16 cellular contexts compared by ENCODE assay signal in the genomic region with DNA sequence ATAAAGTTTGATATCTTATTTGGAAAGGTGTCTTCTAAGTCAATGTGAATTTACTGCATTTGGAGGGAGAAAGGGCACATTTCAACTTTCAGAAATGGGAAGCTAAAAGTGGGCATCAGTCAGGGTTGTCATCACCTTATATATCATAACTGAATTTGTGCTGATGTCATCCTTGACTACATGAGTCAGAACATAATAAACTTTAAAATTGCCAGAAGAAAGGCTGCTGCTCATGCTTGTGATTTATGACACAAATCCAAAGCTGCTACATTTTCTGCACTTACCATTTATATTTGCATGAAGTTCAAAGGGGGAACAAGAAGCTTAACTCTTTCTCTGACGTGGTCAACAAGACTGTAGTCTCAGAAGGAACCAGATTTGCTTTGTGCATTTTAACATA.
DNase-seq lines count a peak whose midpoint lies in the region; ATAC-seq and TF ChIP-seq lines count a peak whose summit lies in the region.
"Had no signal": no experiment of that assay in that cellular context is flagged by ENCODE, and none has a peak within 500 bp of the region (broad histone marks: within the 10 kb centered on the region; RNA-seq: fewer than 3 reads in every experiment).

No MANE protein-coding gene starts in this region.

- H3K9me3 ChIP-seq in HEK293 (ENCODE audit: control insufficient read depth, insufficient read depth, low read depth, low read length) = no peaks in the 10 kb centered on the region
- H3K9me3 ChIP-seq in PC-3 (ENCODE audit: low read length) = no peaks in the 10 kb centered on the region
- no peaks in the 10 kb centered on the region for H3K9me3 ChIP-seq in CD8-positive, alpha-beta T cell (ENCODE audit: low read length)
- H3K9me3 ChIP-seq: SJCRH30 had no signal

- TF ChIP-seq CTCF in HEK293 (tag by site-specific recombination; IDR thresholded peaks at IDR 0.05) (no peak), PC-3 (conservative IDR thresholded peaks at IDR 0.05; ENCODE audit: low read depth, low read length) (no peak)
- TF ChIP-seq CTCF in CD8-positive, alpha-beta T cell (IDR thresholded peaks at IDR 0.05) = no peak

- no peak for DNase-seq in activated CD4-positive, alpha-beta T cell treated with anti-CD3 and anti-CD28 coated beads for 36 hours
- no peak for DNase-seq in activated CD4-positive, alpha-beta T cell treated with anti-CD3 and anti-CD28 coated beads for 48 hours
- peak; percentile 25 for DNase-seq in PC-3
- DNase-seq in stimulated activated effector memory CD8-positive, alpha-beta T cell treated with anti-CD3 and anti-CD28 coated beads, Interleukin-12 subunit alpha, Interleukin-12 subunit beta, amount 100 ng/mL, for 72 hours (ENCODE audit: low spot score in 2 of 2) = no peak
- no peak for DNase-seq in CD8-positive, alpha-beta T cell
- DNase-seq in stimulated activated naive CD4-positive, alpha-beta T cell (lab: John Stamatoyannopoulos, UW) = no peak
- DNase-seq: ACHN; CD4-positive, alpha-beta memory T cell; Karpas-422; NCI-H1694; NCI-H774; SJCRH30 had no signal

- POLR2A ChIA-PET in activated CD4-positive, alpha-beta T cell treated with anti-CD3 and anti-CD28 coated beads for 36 hours (lab: Charles Lee) = no interaction called here
- POLR2A ChIA-PET in HEK293 (lab: Yijun Ruan, JAX) = no interaction called here
- POLR2A ChIA-PET in PC-3 (lab: Charles Lee; ENCODE audit: unreplicated experiment) = no interaction called here
- POLR2A ChIA-PET in CD8-positive, alpha-beta T cell (lab: Charles Lee) = no interaction called here

- peaks cover 4% of the 10 kb centered on the region for H3K4me1 Mint-ChIP-seq in activated CD4-positive, alpha-beta T cell treated with anti-CD3 and anti-CD28 coated beads for 36 hours
- no peaks in the 10 kb centered on the region for H3K4me1 Mint-ChIP-seq in stimulated activated effector memory CD8-positive, alpha-beta T cell treated with anti-CD3 and anti-CD28 coated beads, Interleukin-12 subunit alpha, Interleukin-12 subunit beta, amount 100 ng/mL, for 72 hours
- no peaks in the 10 kb centered on the region for H3K4me1 Mint-ChIP-seq in CD8-positive, alpha-beta T cell (ENCODE audit: low read depth)
- H3K4me1 Mint-ChIP-seq: B cell; CD4-positive, alpha-beta memory T cell; GM23338 had no signal

- H3K4me3 ChIP-seq in HEK293 (ENCODE audit: low read depth, low read length) (no peak overlapping the region), PC-3 (ENCODE audit: low read length) (no peak overlapping the region)
- no peak overlapping the region for H3K4me3 ChIP-seq in CD8-positive, alpha-beta T cell (ENCODE audit: low read depth, low read length)
- H3K4me3 ChIP-seq: GM23338, SJCRH30 had no signal

- BruUV-seq in PC-3 (replicated peaks; lab: Mats Ljungman, UMichigan) = no TSS peak

- no peaks in the 10 kb centered on the region for H3K9me2 ChIP-seq in PC-3 (replicated peaks; ENCODE audit: low read length)

- H3K79me2 ChIP-seq in PC-3 (ENCODE audit: low read length) = no peaks in the 10 kb centered on the region

- H4K20me1 ChIP-seq in PC-3 (ENCODE audit: low read length) = no peaks in the 10 kb centered on the region

- H3K9ac ChIP-seq in PC-3 (ENCODE audit: low read length) = no peak overlapping the region

- H3F3A ChIP-seq in PC-3 (ENCODE audit: low read length, unreplicated experiment) = no peaks in the 10 kb centered on the region

- peak; percentile 78 for ATAC-seq in activated CD4-positive, alpha-beta T cell treated with anti-CD3 and anti-CD28 coated beads for 36 hours
- ATAC-seq in PC-3 = no peak
- peak; percentile 40 for ATAC-seq in stimulated activated effector memory CD8-positive, alpha-beta T cell treated with anti-CD3 and anti-CD28 coated beads, Interleukin-12 subunit alpha, Interleukin-12 subunit beta, amount 100 ng/mL, for 72 hours
- ATAC-seq in CD8-positive, alpha-beta T cell = no peak
- ATAC-seq: GM23338 had no signal

- H3K27ac Mint-ChIP-seq in activated CD4-positive, alpha-beta T cell treated with anti-CD3 and anti-CD28 coated beads for 36 hours = no peak overlapping the region
- no peak overlapping the region for H3K27ac Mint-ChIP-seq in stimulated activated effector memory CD8-positive, alpha-beta T cell treated with anti-CD3 and anti-CD28 coated beads, Interleukin-12 subunit alpha, Interleukin-12 subunit beta, amount 100 ng/mL, for 72 hours
- no peak overlapping the region for H3K27ac Mint-ChIP-seq in CD8-positive, alpha-beta T cell
- H3K27ac Mint-ChIP-seq: B cell, GM23338 had no signal

- no peaks in the 10 kb centered on the region for H3K36me3 Mint-ChIP-seq in activated CD4-positive, alpha-beta T cell treated with anti-CD3 and anti-CD28 coated beads for 36 hours (ENCODE audit: low read depth)
- H3K36me3 Mint-ChIP-seq in stimulated activated effector memory CD8-positive, alpha-beta T cell treated with anti-CD3 and anti-CD28 coated beads, Interleukin-12 subunit alpha, Interleukin-12 subunit beta, amount 100 ng/mL, for 72 hours = no peaks in the 10 kb centered on the region
- H3K36me3 Mint-ChIP-seq in CD8-positive, alpha-beta T cell = no peaks in the 10 kb centered on the region
- H3K36me3 Mint-ChIP-seq: CD4-positive, alpha-beta memory T cell had no signal

- no peaks in the 10 kb centered on the region for H3K36me3 ChIP-seq in HEK293 (ENCODE audit: control insufficient read depth in 2 of 2, insufficient read depth in 1 of 2, low read length in 2 of 2)
- no peaks in the 10 kb centered on the region for H3K36me3 ChIP-seq in PC-3 (ENCODE audit: low read depth, low read length)
- no peaks in the 10 kb centered on the region for H3K36me3 ChIP-seq in CD8-positive, alpha-beta T cell (ENCODE audit: insufficient read depth, low read length)
- H3K36me3 ChIP-seq: SJCRH30 had no signal

- H3K4me1 ChIP-seq in HEK293 (ENCODE audit: control insufficient read depth, insufficient read depth, low read length) (no peaks in the 10 kb centered on the region), PC-3 (ENCODE audit: insufficient read depth, low read length) (no peaks in the 10 kb centered on the region)
- H3K4me1 ChIP-seq in CD8-positive, alpha-beta T cell (ENCODE audit: insufficient read depth, low read length) = no peaks in the 10 kb centered on the region
- H3K4me1 ChIP-seq: SJCRH30 had no signal

- H3K27me3 Mint-ChIP-seq in activated CD4-positive, alpha-beta T cell treated with anti-CD3 and anti-CD28 coated beads for 36 hours = peaks cover 4% of the 10 kb centered on the region
- peaks cover 3% of the 10 kb centered on the region for H3K27me3 Mint-ChIP-seq in CD8-positive, alpha-beta T cell (ENCODE audit: low read depth)

- H3K9me3 Mint-ChIP-seq in activated CD4-positive, alpha-beta T cell treated with anti-CD3 and anti-CD28 coated beads for 36 hours (ENCODE audit: low read depth) = no peaks in the 10 kb centered on the region
- H3K9me3 Mint-ChIP-seq in stimulated activated effector memory CD8-positive, alpha-beta T cell treated with anti-CD3 and anti-CD28 coated beads, Interleukin-12 subunit alpha, Interleukin-12 subunit beta, amount 100 ng/mL, for 72 hours = no peaks in the 10 kb centered on the region
- peaks cover 5% of the 10 kb centered on the region for H3K9me3 Mint-ChIP-seq in CD8-positive, alpha-beta T cell
- H3K9me3 Mint-ChIP-seq: GM23338 had no signal

- intact Hi-C loops in activated CD4-positive, alpha-beta T cell treated with anti-CD3 and anti-CD28 coated beads for 36 hours (cut with DNase I, micrococcal nuclease) = no loop called here
- intact Hi-C loops in PC-3 (cut with micrococcal nuclease) = no loop called here
- intact Hi-C loops in CD8-positive, alpha-beta T cell (cut with DNase I, micrococcal nuclease) = no loop called here

- H3K4me3 Mint-ChIP-seq in activated CD4-positive, alpha-beta T cell treated with anti-CD3 and anti-CD28 coated beads for 36 hours = no peak overlapping the region
- H3K4me3 Mint-ChIP-seq in stimulated activated effector memory CD8-positive, alpha-beta T cell treated with anti-CD3 and anti-CD28 coated beads, Interleukin-12 subunit alpha, Interleukin-12 subunit beta, amount 100 ng/mL, for 72 hours = no peak overlapping the region
- H3K4me3 Mint-ChIP-seq in CD8-positive, alpha-beta T cell = no peak overlapping the region
- H3K4me3 Mint-ChIP-seq: B cell; CD4-positive, alpha-beta memory T cell; GM23338 had no signal

- H3K27me3 ChIP-seq in PC-3 (ENCODE audit: low read length) = 0 out of 2 replicates have a peak, but pooled peaks cover 11% of the 10 kb centered on the region
- H3K27me3 ChIP-seq in CD8-positive, alpha-beta T cell (ENCODE audit: insufficient read depth, low read length) = no peaks in the 10 kb centered on the region
- H3K27me3 ChIP-seq: SJCRH30 had no signal

- H3K4me2 ChIP-seq in PC-3 (ENCODE audit: low read length) = no peak overlapping the region
- H3K4me2 ChIP-seq: GM23338 had no signal

- no peak overlapping the region for H2AFZ ChIP-seq in PC-3 (ENCODE audit: low read length)

- H3K27ac ChIP-seq in HEK293 (ENCODE audit: extremely low read depth, low read depth, low read length) (no peak overlapping the region), PC-3 (ENCODE audit: low read length) (no peak overlapping the region)
- no peak overlapping the region for H3K27ac ChIP-seq in CD8-positive, alpha-beta T cell (ENCODE audit: low read depth, low read length)
- H3K27ac ChIP-seq: RWPE1, SJCRH30 had no signal

- CTCF ChIA-PET in activated CD4-positive, alpha-beta T cell treated with anti-CD3 and anti-CD28 coated beads for 36 hours (lab: Charles Lee) = interaction anchor here (0.9 to 1.0 kb wide), 2 partner anchors 8 to 53 kb away, joined by 4 read pairs; no protein-coding TSS in a partner anchor
- CTCF ChIA-PET in HEK293 (lab: Yijun Ruan, JAX) (interaction anchor here (0.8 to 4.9 kb wide), 4 partner anchors 21 to 671 kb away, joined by 3 to 32 read pairs (median 8); no protein-coding TSS in a partner anchor), PC-3 (lab: Charles Lee) (no interaction called here)
- CTCF ChIA-PET in CD8-positive, alpha-beta T cell (lab: Charles Lee) = interaction anchor here (1.0 kb wide), 1 partner anchor 8 kb away, joined by 3 read pairs; no protein-coding TSS in a partner anchor

TF ChIP-seq in HEK293, 187 proteins besides CTCF, POLR2A, EP300 and RAD21 (continues in another document):
- TF ChIP-seq ZNF629 (tag by site-specific recombination; IDR thresholded peaks at IDR 0.05) (peak; percentile 82), GLI2 (tag by site-specific recombination; IDR thresholded peaks at IDR 0.05; ENCODE audit: borderline replicate concordance, low read depth) (no peak), ZNF16 (tag by site-specific recombination; IDR thresholded peaks at IDR 0.05; ENCODE audit: low read depth) (no peak), ZNF19 (tag by site-specific recombination; IDR thresholded peaks at IDR 0.05; ENCODE audit: low read depth) (no peak), ZNF211 (tag by site-specific recombination; IDR thresholded peaks at IDR 0.05; ENCODE audit: low read depth) (no peak), ZNF221 (tag by site-specific recombination; IDR thresholded peaks at IDR 0.05; ENCODE audit: borderline replicate concordance) (no peak), ZBTB1 (tag by site-specific recombination; IDR thresholded peaks at IDR 0.05) (no peak), ZNF626 (tag by site-specific recombination; IDR thresholded peaks at IDR 0.05) (no peak), ZNF747 (tag by site-specific recombination; IDR thresholded peaks at IDR 0.05) (no peak), SETDB1 (IDR thresholded peaks at IDR 0.05; ENCODE audit: insufficient read length, low read length) (no peak), SP7 (tag by site-specific recombination; IDR thresholded peaks at IDR 0.05) (peak; percentile 73)

Comparison
In these comparisons a context has a peak if more than half of its experiments do, and no peak if none do; other contexts are left out.
1. ATAC-seq: peak in activated CD4-positive, alpha-beta T cell treated with anti-CD3 and anti-CD28 coated beads for 36 hours (single experiment) and stimulated activated effector memory CD8-positive, alpha-beta T cell treated with anti-CD3 and anti-CD28 coated beads, Interleukin-12 subunit alpha, Interleukin-12 subunit beta, amount 100 ng/mL, for 72 hours (single experiment); none in PC-3 (single experiment) and CD8-positive, alpha-beta T cell (single experiment).